ENCODE assay signal across 21 cellular contexts in genomic region chr22:17381237-17381913, GRCh38. TPM values are rescaled to one million over a fixed set of nuclear protein-coding genes. Genes with fewer than 3 reads are reported as not detected.
DNase-seq lines count a peak whose midpoint lies in the region; ATAC-seq and TF ChIP-seq lines count a peak whose summit lies in the region.
"Had no signal": no experiment of that assay in that cellular context is flagged by ENCODE, and none has a peak within 500 bp of the region (broad histone marks: within the 10 kb centered on the region; RNA-seq: fewer than 3 reads in every experiment).

No MANE protein-coding gene starts in this region.

- H3K36me3 Mint-ChIP-seq in activated B cell treated with CpG ODN at 0.5 μM for 24 hours (ENCODE audit: low read depth): no peaks in the 10 kb centered on the region
- H3K36me3 Mint-ChIP-seq: CD4-positive, CD25-positive, alpha-beta regulatory T cell; IgD-negative memory B cell had no signal

- POLR2A ChIA-PET in activated B cell treated with CpG ODN at 0.5 μM for 24 hours (lab: Charles Lee): interaction anchor here (0.6 to 0.7 kb wide), 2 partner anchors 28 to 92 kb away, joined by 3 read pairs; no protein-coding TSS in a partner anchor

- WGBS in smooth muscle cell (ENCODE audit: low lambda C conversion rate): 58% methylated on average over 11 of the region's 11 CpGs

- H3K36me3 ChIP-seq in right atrium auricular region (no peaks in the 10 kb centered on the region), left lung (no peaks in the 10 kb centered on the region), smooth muscle cell (ENCODE audit: low read depth) (no peaks in the 10 kb centered on the region)
- H3K36me3 ChIP-seq: heart right ventricle, SJCRH30 had no signal

- TF ChIP-seq CTCF in right atrium auricular region (IDR thresholded peaks at IDR 0.05): no peak
- TF ChIP-seq CTCF in activated B cell treated with CpG ODN at 0.5 μM for 24 hours (IDR thresholded peaks at IDR 0.05): no peak
- no peak for TF ChIP-seq CTCF in left lung (IDR thresholded peaks at IDR 0.05)
- no peak for TF ChIP-seq CTCF in smooth muscle cell (IDR thresholded peaks at IDR 0.05; ENCODE audit: borderline replicate concordance, insufficient read depth, poor library complexity, severe bottlenecking)

- H3K9ac ChIP-seq in smooth muscle cell (ENCODE audit: low read depth): no peak overlapping the region

- H3K9me3 Mint-ChIP-seq in activated B cell treated with CpG ODN at 0.5 μM for 24 hours: peaks cover 12% of the 10 kb centered on the region
- H3K9me3 Mint-ChIP-seq: activated T-helper 17 cell treated with anti-CD3 and anti-CD28 coated beads, Interleukin-2, amount 50 U/mL, for 72 hours; central memory CD8-positive, alpha-beta T cell; T-helper 2 cell treated with Interferon-gamma antibody and Interleukin-4, amounts not matched to agents 5 μg/mL and 100 μg/mL, for 36 hours had no signal

- H3K4me1 Mint-ChIP-seq in activated B cell treated with CpG ODN at 0.5 μM for 24 hours: no peaks in the 10 kb centered on the region
- H3K4me1 Mint-ChIP-seq: activated T-helper 17 cell treated with anti-CD3 and anti-CD28 coated beads, Interleukin-2, amount 50 U/mL, for 72 hours; central memory CD8-positive, alpha-beta T cell had no signal

- H3K4me3 ChIP-seq in right atrium auricular region: no peak overlapping the region
- no peak overlapping the region for H3K4me3 ChIP-seq in left lung
- no peak overlapping the region for H3K4me3 ChIP-seq in smooth muscle cell
- H3K4me3 ChIP-seq: heart right ventricle, mucosa of descending colon, SJCRH30 had no signal

- H3K27ac ChIP-seq in right atrium auricular region (peak overlapping the region in 1 of 2 donors; percentile 79), left lung (no peak overlapping the region), smooth muscle cell (ENCODE audit: low read depth) (no peak overlapping the region)
- H3K27ac ChIP-seq: SJCRH30 had no signal

- CTCF ChIA-PET in activated B cell treated with CpG ODN at 0.5 μM for 24 hours (lab: Charles Lee): no interaction called here

- no peaks in the 10 kb centered on the region for H4K20me1 ChIP-seq in smooth muscle cell (ENCODE audit: low read depth)

- no peak overlapping the region for H2AFZ ChIP-seq in smooth muscle cell (ENCODE audit: low read depth)

- no peaks in the 10 kb centered on the region for H3F3A ChIP-seq in smooth muscle cell (ENCODE audit: low read depth)

- peaks cover 11% of the 10 kb centered on the region for H3K27me3 Mint-ChIP-seq in activated B cell treated with CpG ODN at 0.5 μM for 24 hours

- no peak overlapping the region for H3K4me3 Mint-ChIP-seq in activated B cell treated with CpG ODN at 0.5 μM for 24 hours
- H3K4me3 Mint-ChIP-seq: activated T-helper 17 cell treated with anti-CD3 and anti-CD28 coated beads, Interleukin-2, amount 50 U/mL, for 72 hours; CD4-positive, CD25-positive, alpha-beta regulatory T cell; central memory CD8-positive, alpha-beta T cell; IgD-negative memory B cell; T-helper 2 cell treated with Interferon-gamma antibody and Interleukin-4, amounts not matched to agents 5 μg/mL and 100 μg/mL, for 36 hours had no signal

- no peaks in the 10 kb centered on the region for H3K27me3 ChIP-seq in right atrium auricular region
- H3K27me3 ChIP-seq in left lung: no peaks in the 10 kb centered on the region
- H3K27me3 ChIP-seq in smooth muscle cell (ENCODE audit: low read depth): no peaks in the 10 kb centered on the region
- H3K27me3 ChIP-seq: heart right ventricle, SJCRH30 had no signal

- peaks cover 73% of the 10 kb centered on the region for H3K79me2 ChIP-seq in smooth muscle cell (ENCODE audit: low read depth)

- peak overlapping the region; percentile 50 for H3K27ac Mint-ChIP-seq in activated B cell treated with CpG ODN at 0.5 μM for 24 hours
- H3K27ac Mint-ChIP-seq: activated T-helper 17 cell treated with anti-CD3 and anti-CD28 coated beads, Interleukin-2, amount 50 U/mL, for 72 hours; CD4-positive, CD25-positive, alpha-beta regulatory T cell; IgD-negative memory B cell; T-helper 2 cell treated with Interferon-gamma antibody and Interleukin-4, amounts not matched to agents 5 μg/mL and 100 μg/mL, for 36 hours had no signal

- H3K4me1 ChIP-seq in right atrium auricular region (peaks cover 0 to 26% of the 10 kb centered on the region in 2 donors), left lung (peaks cover 0 to 7% of the 10 kb centered on the region in 2 donors), smooth muscle cell (ENCODE audit: low read depth) (peaks cover 23% of the 10 kb centered on the region)

- intact Hi-C loops in Right ventricle myocardium superior (cut with DNase I): no loop called here
- intact Hi-C loops in activated B cell treated with CpG ODN at 0.5 μM for 24 hours (cut with micrococcal nuclease): no loop called here
- intact Hi-C loops in left lung (cut with DNase I): no loop called here

- H3K4me2 ChIP-seq in smooth muscle cell: peak overlapping the region; percentile 18

- ATAC-seq in Right ventricle myocardium superior (ENCODE audit: poor library complexity) (peak; percentile 19), activated B cell treated with CpG ODN at 0.5 μM for 24 hours (ENCODE audit: low read depth) (no peak), left lung (peak; percentile 70)
- ATAC-seq: activated T-helper 17 cell treated with anti-CD3 and anti-CD28 coated beads, Interleukin-2, amount 50 U/mL, for 72 hours; mucosa of descending colon had no signal

- peaks cover 0 to 11% of the 10 kb centered on the region in 2 donors for H3K9me3 ChIP-seq in right atrium auricular region
- peaks cover 0 to 2% of the 10 kb centered on the region in 2 donors for H3K9me3 ChIP-seq in left lung
- no peaks in the 10 kb centered on the region for H3K9me3 ChIP-seq in smooth muscle cell (replicated peaks; ENCODE audit: low read depth)
- H3K9me3 ChIP-seq: mucosa of descending colon had no signal

- DNase-seq in Right ventricle myocardium superior: no peak
- no peak for DNase-seq in right atrium auricular region (ENCODE audit: low spot score)
- DNase-seq in activated B cell treated with CpG ODN at 0.5 μM for 24 hours: no peak
- no peak for DNase-seq in left lung
- no peak for DNase-seq in smooth muscle cell (lab: John Stamatoyannopoulos, UW; ENCODE audit: unreplicated experiment)
- no peak for DNase-seq in DMS153 (lab: John Stamatoyannopoulos, UW)
- no peak for DNase-seq in mesenteric fat pad (ENCODE audit: low spot score)
- DNase-seq in NK-92 (lab: John Stamatoyannopoulos, UW; ENCODE audit: unreplicated experiment): no peak
- DNase-seq: activated CD4-positive, alpha-beta T cell treated with anti-CD3 and anti-CD28 coated beads for 1 hour; CD4-positive, CD25-positive, alpha-beta regulatory T cell; DMS53; heart right ventricle; mucosa of descending colon; NCI-H524; SJCRH30; stimulated activated CD4-positive, alpha-beta T cell treated with anti-CD3 and anti-CD28 coated beads, Interleukin-2, amount 100 ng/mL, for 24 hours had no signal

RNA-seq across cellular contexts. Expression of gene CECR2, which starts 12.1 kb away (rescaled TPM):
- total RNA-seq in Right ventricle myocardium superior (5.5 TPM), right atrium auricular region (1 to 10 TPM; 4.0 to 4.8 TPM), activated B cell treated with CpG ODN at 0.5 μM for 24 hours (1.6 and 2.5 TPM in 2 replicates), left lung (1 to 10 TPM; 8.0 to 9.9 TPM), smooth muscle cell (2.8 and 3.0 TPM in 2 replicates), mesenteric fat pad (1.1 TPM)
- polyA plus RNA-seq in smooth muscle cell: 0.67 and 1.4 TPM in 2 replicates
- total RNA-seq: CD4-positive, CD25-positive, alpha-beta regulatory T cell had no signal
- polyA plus RNA-seq: CD4-positive, CD25-positive, alpha-beta regulatory T cell; IgD-negative memory B cell; keratinocyte had no signal
